In the genomic region with DNA sequence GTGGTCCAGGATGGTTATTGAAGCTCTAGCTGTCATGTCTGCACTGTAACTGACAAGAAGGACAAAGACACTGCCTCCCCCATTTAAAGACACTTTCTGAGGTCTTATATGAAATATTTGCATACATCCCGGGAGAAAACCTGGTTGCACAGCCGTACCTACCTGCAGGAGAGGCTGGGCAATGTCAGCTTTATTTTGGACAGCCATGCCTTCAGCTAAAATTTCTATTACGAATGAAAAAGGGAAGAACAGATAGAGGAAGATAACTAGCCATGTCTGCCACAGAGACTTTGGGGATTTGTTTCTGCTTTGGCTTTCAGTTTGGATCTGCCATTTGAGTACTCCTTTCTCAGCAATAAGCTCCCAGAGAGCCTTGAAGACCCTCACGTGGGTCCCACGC, we compare ENCODE assay signal across 1 cellular context.
TF ChIP-seq lines count a peak whose summit lies in the region.

No MANE protein-coding gene starts in this region.

TF ChIP-seq in IMR-90, 13 proteins besides CTCF, POLR2A, EP300 and RAD21:
- TF ChIP-seq CHD1 (IDR thresholded peaks at IDR 0.05; ENCODE audit: low read depth, low read length): no peak
- no peak for TF ChIP-seq NFE2L2 (IDR thresholded peaks at IDR 0.05; ENCODE audit: low read depth, low read length)
- no peak for TF ChIP-seq SMC3 (IDR thresholded peaks at IDR 0.05; ENCODE audit: low read depth, low read length)
- no peak for TF ChIP-seq MAZ (IDR thresholded peaks at IDR 0.05; ENCODE audit: borderline replicate concordance, low read depth, low read length)
- TF ChIP-seq CEBPB (IDR thresholded peaks at IDR 0.05; ENCODE audit: low read depth, low read length): no peak
- TF ChIP-seq RCOR1 (IDR thresholded peaks at IDR 0.05; ENCODE audit: insufficient replicate concordance, low read length): no peak
- TF ChIP-seq BHLHE40 (IDR thresholded peaks at IDR 0.05; ENCODE audit: low read depth, low read length): no peak
- no peak for TF ChIP-seq MAFK (IDR thresholded peaks at IDR 0.05; ENCODE audit: low read depth, low read length)
- no peak for TF ChIP-seq MXI1 (IDR thresholded peaks at IDR 0.05; ENCODE audit: borderline replicate concordance, low read depth, low read length)
- TF ChIP-seq, protein P1, sequence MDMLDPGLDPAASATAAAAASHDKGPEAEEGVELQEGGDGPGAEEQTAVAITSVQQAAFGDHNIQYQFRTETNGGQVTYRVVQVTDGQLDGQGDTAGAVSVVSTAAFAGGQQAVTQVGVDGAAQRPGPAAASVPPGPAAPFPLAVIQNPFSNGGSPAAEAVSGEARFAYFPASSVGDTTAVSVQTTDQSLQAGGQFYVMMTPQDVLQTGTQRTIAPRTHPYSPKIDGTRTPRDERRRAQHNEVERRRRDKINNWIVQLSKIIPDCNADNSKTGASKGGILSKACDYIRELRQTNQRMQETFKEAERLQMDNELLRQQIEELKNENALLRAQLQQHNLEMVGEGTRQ (IDR thresholded peaks at IDR 0.05; ENCODE audit: low read depth, low read length): no peak
- TF ChIP-seq RFX5 (IDR thresholded peaks at IDR 0.05; ENCODE audit: low read depth, low read length): no peak
- TF ChIP-seq ELK1 (IDR thresholded peaks at IDR 0.05; ENCODE audit: borderline replicate concordance, low read depth, low read length): no peak
- no peak for TF ChIP-seq FOS (IDR thresholded peaks at IDR 0.05; ENCODE audit: low read depth, low read length)
